1 cellular context compared by ENCODE assay signal in genomic region chr16:15644962-15645465, GRCh38.
TF ChIP-seq lines count a peak whose summit lies in the region.

No MANE protein-coding gene starts in this region.

TF ChIP-seq in HEK293, 187 proteins besides CTCF, POLR2A, EP300 and RAD21 (continued from another document):
- TF ChIP-seq, protein P1, sequence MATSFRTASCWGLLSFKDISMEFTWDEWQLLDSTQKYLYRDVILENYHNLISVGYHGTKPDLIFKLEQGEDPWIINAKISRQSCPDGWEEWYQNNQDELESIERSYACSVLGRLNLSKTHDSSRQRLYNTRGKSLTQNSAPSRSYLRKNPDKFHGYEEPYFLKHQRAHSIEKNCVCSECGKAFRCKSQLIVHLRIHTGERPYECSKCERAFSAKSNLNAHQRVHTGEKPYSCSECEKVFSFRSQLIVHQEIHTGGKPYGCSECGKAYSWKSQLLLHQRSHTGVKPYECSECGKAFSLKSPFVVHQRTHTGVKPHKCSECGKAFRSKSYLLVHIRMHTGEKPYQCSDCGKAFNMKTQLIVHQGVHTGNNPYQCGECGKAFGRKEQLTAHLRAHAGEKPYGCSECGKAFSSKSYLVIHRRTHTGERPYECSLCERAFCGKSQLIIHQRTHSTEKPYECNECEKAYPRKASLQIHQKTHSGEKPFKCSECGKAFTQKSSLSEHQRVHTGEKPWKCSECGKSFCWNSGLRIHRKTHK (tag by site-specific recombination; IDR thresholded peaks at IDR 0.05): 0 out of 2 replicates have a peak, but pooled peaks have one; percentile 14
- TF ChIP-seq ZNF843 (tag by site-specific recombination; IDR thresholded peaks at IDR 0.05) (0 out of 2 replicates have a peak, but pooled peaks have one; percentile 29), ZNF654 (tag by site-specific recombination; IDR thresholded peaks at IDR 0.05; ENCODE audit: low read depth) (0 out of 2 replicates have a peak, but pooled peaks have one; percentile 6), SP3 (tag by site-specific recombination; IDR thresholded peaks at IDR 0.05) (0 out of 2 replicates have a peak, but pooled peaks have one; percentile 25), GFI1B (tag by site-specific recombination; IDR thresholded peaks at IDR 0.05) (peak; percentile 52; the same call in 1 of the 2 replicates), KLF9 (tag by site-specific recombination; IDR thresholded peaks at IDR 0.05; ENCODE audit: low read depth) (peak; percentile 90), ZNF2 (tag by site-specific recombination; IDR thresholded peaks at IDR 0.05) (peak; percentile 75; the same call in 1 of the 2 replicates), ZXDB (tag by site-specific recombination; IDR thresholded peaks at IDR 0.05) (peak; percentile 57; the same call in 1 of the 2 replicates), KLF10 (tag by site-specific recombination; IDR thresholded peaks at IDR 0.05) (peak; percentile 88), WT1 (tag by site-specific recombination; IDR thresholded peaks at IDR 0.05) (peak; percentile 37), ZNF324 (tag by site-specific recombination; IDR thresholded peaks at IDR 0.05) (peak; percentile 59), ZNF335 (tag by site-specific recombination; conservative IDR thresholded peaks at IDR 0.05) (peak; percentile 91), ZSCAN23 (tag by site-specific recombination; IDR thresholded peaks at IDR 0.05) (0 out of 2 replicates have a peak, but pooled peaks have one; percentile 20), GLIS1 (tag by site-specific recombination; IDR thresholded peaks at IDR 0.05) (peak; percentile 73), KLF16 (tag by site-specific recombination; IDR thresholded peaks at IDR 0.05) (peak; percentile 37; the same call in 1 of the 2 replicates), KLF1 (tag by site-specific recombination; IDR thresholded peaks at IDR 0.05) (peak; percentile 82; the same call in 1 of the 2 replicates), ZNF639 (tag by site-specific recombination; IDR thresholded peaks at IDR 0.05) (0 out of 2 replicates have a peak, but pooled peaks have one; percentile 61), SP7 (tag by site-specific recombination; IDR thresholded peaks at IDR 0.05) (peak; percentile 72), ZNF629 (tag by site-specific recombination; IDR thresholded peaks at IDR 0.05) (peak; percentile 77), ZEB2 (tag by site-specific recombination; IDR thresholded peaks at IDR 0.05) (peak; percentile 67)
- TF ChIP-seq, protein P2, sequence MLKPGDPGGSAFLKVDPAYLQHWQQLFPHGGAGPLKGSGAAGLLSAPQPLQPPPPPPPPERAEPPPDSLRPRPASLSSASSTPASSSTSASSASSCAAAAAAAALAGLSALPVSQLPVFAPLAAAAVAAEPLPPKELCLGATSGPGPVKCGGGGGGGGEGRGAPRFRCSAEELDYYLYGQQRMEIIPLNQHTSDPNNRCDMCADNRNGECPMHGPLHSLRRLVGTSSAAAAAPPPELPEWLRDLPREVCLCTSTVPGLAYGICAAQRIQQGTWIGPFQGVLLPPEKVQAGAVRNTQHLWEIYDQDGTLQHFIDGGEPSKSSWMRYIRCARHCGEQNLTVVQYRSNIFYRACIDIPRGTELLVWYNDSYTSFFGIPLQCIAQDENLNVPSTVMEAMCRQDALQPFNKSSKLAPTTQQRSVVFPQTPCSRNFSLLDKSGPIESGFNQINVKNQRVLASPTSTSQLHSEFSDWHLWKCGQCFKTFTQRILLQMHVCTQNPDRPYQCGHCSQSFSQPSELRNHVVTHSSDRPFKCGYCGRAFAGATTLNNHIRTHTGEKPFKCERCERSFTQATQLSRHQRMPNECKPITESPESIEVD (tag by site-specific recombination; IDR thresholded peaks at IDR 0.05): peak; percentile 47
- TF ChIP-seq, protein P3, sequence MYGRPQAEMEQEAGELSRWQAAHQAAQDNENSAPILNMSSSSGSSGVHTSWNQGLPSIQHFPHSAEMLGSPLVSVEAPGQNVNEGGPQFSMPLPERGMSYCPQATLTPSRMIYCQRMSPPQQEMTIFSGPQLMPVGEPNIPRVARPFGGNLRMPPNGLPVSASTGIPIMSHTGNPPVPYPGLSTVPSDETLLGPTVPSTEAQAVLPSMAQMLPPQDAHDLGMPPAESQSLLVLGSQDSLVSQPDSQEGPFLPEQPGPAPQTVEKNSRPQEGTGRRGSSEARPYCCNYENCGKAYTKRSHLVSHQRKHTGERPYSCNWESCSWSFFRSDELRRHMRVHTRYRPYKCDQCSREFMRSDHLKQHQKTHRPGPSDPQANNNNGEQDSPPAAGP (tag by site-specific recombination; IDR thresholded peaks at IDR 0.05): peak; percentile 71; the same call in 1 of the 2 replicates
- TF ChIP-seq, protein P4, sequence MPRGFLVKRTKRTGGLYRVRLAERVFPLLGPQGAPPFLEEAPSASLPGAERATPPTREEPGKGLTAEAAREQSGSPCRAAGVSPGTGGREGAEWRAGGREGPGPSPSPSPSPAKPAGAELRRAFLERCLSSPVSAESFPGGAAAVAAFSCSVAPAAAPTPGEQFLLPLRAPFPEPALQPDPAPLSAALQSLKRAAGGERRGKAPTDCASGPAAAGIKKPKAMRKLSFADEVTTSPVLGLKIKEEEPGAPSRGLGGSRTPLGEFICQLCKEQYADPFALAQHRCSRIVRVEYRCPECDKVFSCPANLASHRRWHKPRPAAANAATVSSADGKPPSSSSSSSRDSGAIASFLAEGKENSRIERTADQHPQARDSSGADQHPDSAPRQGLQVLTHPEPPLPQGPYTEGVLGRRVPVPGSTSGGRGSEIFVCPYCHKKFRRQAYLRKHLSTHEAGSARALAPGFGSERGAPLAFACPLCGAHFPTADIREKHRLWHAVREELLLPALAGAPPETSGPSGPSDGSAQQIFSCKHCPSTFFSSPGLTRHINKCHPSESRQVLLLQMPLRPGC (tag by site-specific recombination; IDR thresholded peaks at IDR 0.05): peak; percentile 85
- TF ChIP-seq, protein P5, sequence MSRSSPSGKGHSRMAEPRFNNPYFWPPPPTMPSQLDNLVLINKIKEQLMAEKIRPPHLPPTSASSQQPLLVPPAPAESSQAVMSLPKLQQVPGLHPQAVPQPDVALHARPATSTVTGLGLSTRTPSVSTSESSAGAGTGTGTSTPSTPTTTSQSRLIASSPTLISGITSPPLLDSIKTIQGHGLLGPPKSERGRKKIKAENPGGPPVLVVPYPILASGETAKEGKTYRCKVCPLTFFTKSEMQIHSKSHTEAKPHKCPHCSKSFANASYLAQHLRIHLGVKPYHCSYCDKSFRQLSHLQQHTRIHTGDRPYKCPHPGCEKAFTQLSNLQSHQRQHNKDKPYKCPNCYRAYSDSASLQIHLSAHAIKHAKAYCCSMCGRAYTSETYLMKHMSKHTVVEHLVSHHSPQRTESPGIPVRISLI (tag by site-specific recombination; IDR thresholded peaks at IDR 0.05): peak; percentile 6; the same call in 1 of the 2 replicates
